In genomic region chr12:51246254-51246853, GRCh38 we compare ENCODE assay signal across 8 cellular contexts. TPM values are rescaled to one million over a fixed set of nuclear protein-coding genes. Genes with fewer than 3 reads are reported as not detected.
DNase-seq lines count a peak whose midpoint lies in the region; ATAC-seq, FAIRE-seq and TF ChIP-seq lines count a peak whose summit lies in the region.

No MANE protein-coding gene starts in this region.

- FAIRE-seq in kidney (lab: Jason Lieb, UNC), result no peak

- peaks cover 6 to 24% of the 10 kb centered on the region in 2 donors for H3K4me1 ChIP-seq in kidney (ENCODE audit: control insufficient read depth in 1 of 2, insufficient read depth in 1 of 2, low read depth in 1 of 2, low read length in 2 of 2)
- no peaks in the 10 kb centered on the region for H3K4me1 ChIP-seq in aorta (ENCODE audit: control insufficient read depth in 1 of 2, insufficient read depth in 2 of 2, low read length in 2 of 2)
- H3K4me1 ChIP-seq in sigmoid colon, result peaks cover 0 to 9% (median 6%) of the 10 kb centered on the region in 4 donors

- H3K27ac ChIP-seq in kidney (ENCODE audit: low read depth in 2 of 2, low read length in 2 of 2) (peak overlapping the region; percentile 61 to 79), aorta (ENCODE audit: low read depth in 1 of 2, low read length in 2 of 2) (no peak overlapping the region), sigmoid colon (peak overlapping the region in 1 of 4 donors; percentile 22)

- peaks cover 70% of the 10 kb centered on the region for H3K4me1 Mint-ChIP-seq in activated naive CD4-positive, alpha-beta T cell treated with anti-CD3 and anti-CD28 coated beads, Interleukin-2, amount 50 U/mL, for 24 hours

- DNase-seq in EL (peak; percentile 64), NB4 (ENCODE audit: low read depth) (peak; percentile 94), kidney (no peak), aorta (no peak), NCI-H510A (lab: John Stamatoyannopoulos, UW) (no peak), LoVo (ENCODE audit: low spot score) (no peak), sigmoid colon (no peak)

- peak overlapping the region in 1 of 2 donors; percentile 37 for H3K9ac ChIP-seq in kidney (ENCODE audit: low read length in 2 of 2)

- H3K9me3 Mint-ChIP-seq in activated naive CD4-positive, alpha-beta T cell treated with anti-CD3 and anti-CD28 coated beads, Interleukin-2, amount 50 U/mL, for 24 hours, result no peaks in the 10 kb centered on the region

- intact Hi-C loops in kidney (cut with DNase I) (no loop called here), aorta (cut with DNase I) (no loop called here), sigmoid colon (cut with DNase I) (no loop called here)

- TF ChIP-seq CTCF in NB4 (IDR thresholded peaks at IDR 0.05; ENCODE audit: low read depth, low read length) (no peak), kidney (IDR thresholded peaks at IDR 0.05; ENCODE audit: borderline replicate concordance, extremely low read depth, insufficient read depth) (no peak), sigmoid colon (IDR thresholded peaks at IDR 0.05) (no peak)

- TF ChIP-seq EP300 in sigmoid colon (IDR thresholded peaks at IDR 0.05), result no peak

- H3K36me3 Mint-ChIP-seq in activated naive CD4-positive, alpha-beta T cell treated with anti-CD3 and anti-CD28 coated beads, Interleukin-2, amount 50 U/mL, for 24 hours, result peaks cover 16% of the 10 kb centered on the region

- peak overlapping the region; percentile 24 for H3K4me3 Mint-ChIP-seq in activated naive CD4-positive, alpha-beta T cell treated with anti-CD3 and anti-CD28 coated beads, Interleukin-2, amount 50 U/mL, for 24 hours

- H3K27me3 ChIP-seq in aorta (ENCODE audit: control insufficient read depth in 1 of 2, insufficient read depth in 2 of 2, low read length in 1 of 2) (no peaks in the 10 kb centered on the region), sigmoid colon (no peaks in the 10 kb centered on the region)

- no peak for TF ChIP-seq POLR2A in NB4 (IDR thresholded peaks at IDR 0.05; ENCODE audit: extremely low read depth, insufficient read length)
- TF ChIP-seq POLR2A in sigmoid colon (IDR thresholded peaks at IDR 0.05), result no peak

- peak overlapping the region; percentile 26 for H3K4me3 ChIP-seq in NB4 (ENCODE audit: low read depth, low read length)
- H3K4me3 ChIP-seq in kidney (ENCODE audit: low read length in 2 of 2), result peak overlapping the region in 1 of 2 donors; percentile 26
- H3K4me3 ChIP-seq in aorta (ENCODE audit: low read length in 2 of 2), result no peak overlapping the region
- H3K4me3 ChIP-seq in sigmoid colon, result no peak overlapping the region

- ATAC-seq in aorta (ENCODE audit: low FRiP score), result peak; percentile 36

- no peaks in the 10 kb centered on the region for H3K9me3 ChIP-seq in kidney (ENCODE audit: control insufficient read depth in 1 of 2, low read length in 2 of 2)
- no peaks in the 10 kb centered on the region for H3K9me3 ChIP-seq in aorta (ENCODE audit: control insufficient read depth, low read length)
- H3K9me3 ChIP-seq in sigmoid colon, result no peaks in the 10 kb centered on the region

- peak overlapping the region; percentile 87 for H3K27ac Mint-ChIP-seq in activated naive CD4-positive, alpha-beta T cell treated with anti-CD3 and anti-CD28 coated beads, Interleukin-2, amount 50 U/mL, for 24 hours

- no peaks in the 10 kb centered on the region for H3K27me3 Mint-ChIP-seq in activated naive CD4-positive, alpha-beta T cell treated with anti-CD3 and anti-CD28 coated beads, Interleukin-2, amount 50 U/mL, for 24 hours

- H3K36me3 ChIP-seq in kidney (ENCODE audit: control insufficient read depth in 1 of 2, insufficient read depth in 2 of 2, low read length in 2 of 2), result peaks cover 14 to 30% of the 10 kb centered on the region in 2 donors
- H3K36me3 ChIP-seq in aorta (ENCODE audit: control insufficient read depth in 1 of 2, insufficient read depth in 2 of 2, low read length in 1 of 2), result peaks cover 8 to 10% of the 10 kb centered on the region in 2 donors
- peaks cover 8 to 45% (median 17%) of the 10 kb centered on the region in 4 donors for H3K36me3 ChIP-seq in sigmoid colon

- 52 to 60% methylated on average over 7 of the region's 7 CpGs for WGBS in aorta, 2 donors
- 12 to 20% methylated on average over 7 of the region's 7 CpGs for WGBS in sigmoid colon, 2 donors

RNA-seq across cellular contexts. Expression of gene DAZAP2, which starts 7.7 kb away (rescaled TPM):
- total RNA-seq in kidney (319 TPM), aorta (100 to 1,000 TPM; 167 to 171 TPM), sigmoid colon (100 to 1,000 TPM; 107 to 265 (median 191) TPM)
- polyA plus RNA-seq in kidney (ENCODE audit: insufficient read depth, low read depth, low replicate concordance) (363 TPM), aorta (100 to 1,000 TPM; 271 to 311 TPM), sigmoid colon (100 to 1,000 TPM; 428 to 701 (median 638) TPM)

RNA-seq across cellular contexts. Expression of gene SMAGP, which starts 23.9 kb away (rescaled TPM):
- total RNA-seq in kidney (28.5 TPM), aorta (1 to 10 TPM; 8.4 to 9.3 TPM), sigmoid colon (1 to 10 TPM; 1.9 to 5.3 (median 3.4) TPM)
- polyA plus RNA-seq in kidney (ENCODE audit: insufficient read depth, low read depth, low replicate concordance) (22.8 TPM), aorta (1 to 10 TPM; 4.1 to 4.5 TPM), sigmoid colon (10 to 100 TPM; 78.8 to 81.7 (median 81.1) TPM)

RNA-seq across cellular contexts. Expression of gene POU6F1, which starts 28.5 kb away (rescaled TPM):
- total RNA-seq in kidney (20.0 TPM), aorta (10 to 100 TPM; 29.3 to 36.5 TPM), sigmoid colon (10 to 100 TPM in 1 of 4 donors, 1 to 10 TPM in 3; 5.8 to 15.8 (median 8.5) TPM)
- polyA plus RNA-seq in kidney (ENCODE audit: insufficient read depth, low read depth, low replicate concordance) (5.2 TPM), aorta (10 to 100 TPM; 13.3 to 30.1 TPM), sigmoid colon (1 to 10 TPM; 1.2 to 4.5 (median 1.6) TPM)

Comparison
In these comparisons a context has a peak if more than half of its experiments do, and no peak if none do; other contexts are left out.
1. DNase-seq: peak in EL (single experiment) and NB4 (single experiment); none in kidney (single experiment), aorta (0 of 2), NCI-H510A (single experiment), LoVo (single experiment) and sigmoid colon (single experiment).
2. H3K27ac ChIP-seq: peak in kidney (2 of 2); none in aorta (0 of 2).